Comparison of ENCODE assay signal across 20 cellular contexts in the genomic region with DNA sequence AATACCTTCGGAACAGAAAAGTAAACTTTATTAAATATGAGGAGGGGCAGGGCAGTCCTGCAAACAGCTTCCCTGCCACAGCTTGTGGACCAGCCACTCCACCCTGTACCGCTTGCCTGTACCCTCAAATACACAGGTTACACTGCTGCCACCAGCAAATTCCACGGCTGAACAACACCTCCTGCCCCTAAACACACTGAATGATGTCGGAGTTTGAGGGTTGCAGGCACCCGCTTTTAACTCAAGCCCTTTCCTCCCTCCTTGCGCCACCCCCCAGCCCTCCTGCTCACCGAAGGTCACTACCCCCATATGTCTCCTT. TPM values are rescaled to one million over a fixed set of nuclear protein-coding genes. Genes with fewer than 3 reads are reported as not detected.
DNase-seq lines count a peak whose midpoint lies in the region; ATAC-seq and TF ChIP-seq lines count a peak whose summit lies in the region.
"Had no signal": no experiment of that assay in that cellular context is flagged by ENCODE, and none has a peak within 500 bp of the region (broad histone marks: within the 10 kb centered on the region; RNA-seq: fewer than 3 reads in every experiment).

No MANE protein-coding gene starts in this region.

- no peaks in the 10 kb centered on the region for H3K9me3 Mint-ChIP-seq in activated CD4-positive, alpha-beta T cell treated with anti-CD3 and anti-CD28 coated beads, Interleukin-2, amount 10 ng/mL, durations not matched to agents 24 days and 14 days
- H3K9me3 Mint-ChIP-seq in activated CD4-positive, alpha-beta T cell treated with anti-CD3 and anti-CD28 coated beads for 36 hours (ENCODE audit: low read depth) = no peaks in the 10 kb centered on the region
- peaks cover 0 to 17% (median 2%) of the 10 kb centered on the region in 5 experiments for H3K9me3 Mint-ChIP-seq in brain
- no peaks in the 10 kb centered on the region for H3K9me3 Mint-ChIP-seq in HFFc6
- H3K9me3 Mint-ChIP-seq in endodermal cell = no peaks in the 10 kb centered on the region
- H3K9me3 Mint-ChIP-seq: activated T-cell treated with anti-CD3 and anti-CD28 coated beads, Interleukin-2, amount 50 U/mL, for 72 hours; WTC11 had no signal

- no peak for TF ChIP-seq CTCF in brain (conservative IDR thresholded peaks at IDR 0.05)
- TF ChIP-seq CTCF in upper lobe of left lung (IDR thresholded peaks at IDR 0.05) = no peak
- TF ChIP-seq CTCF in adrenal gland (IDR thresholded peaks at IDR 0.05) = no peak
- no peak for TF ChIP-seq CTCF in HFFc6 (IDR thresholded peaks at IDR 0.05)
- TF ChIP-seq CTCF in endodermal cell (conservative IDR thresholded peaks at IDR 0.05) = no peak

- CTCF ChIA-PET in activated CD4-positive, alpha-beta T cell treated with anti-CD3 and anti-CD28 coated beads for 36 hours (lab: Charles Lee) = interaction anchor here (0.8 to 2.1 kb wide), 5 partner anchors 10 to 90 kb away, joined by 3 to 16 read pairs (median 3); no protein-coding TSS in a partner anchor

- no peak for DNase-seq in activated CD4-positive, alpha-beta T cell treated with anti-CD3 and anti-CD28 coated beads, Interleukin-2, amount 10 ng/mL, durations not matched to agents 24 days and 14 days
- DNase-seq in activated CD4-positive, alpha-beta T cell treated with anti-CD3 and anti-CD28 coated beads for 36 hours = no peak
- no peak for DNase-seq in upper lobe of left lung
- no peak for DNase-seq in adrenal gland
- DNase-seq in HFFc6 = no peak
- no peak for DNase-seq in endodermal cell
- DNase-seq: activated T-cell treated with anti-CD3 and anti-CD28 coated beads, Interleukin-2, amount 50 U/mL, for 72 hours; body of pancreas; foreskin melanocyte; MM.1S; NCI-H1436 treated with DMSO at 0.1 percent for 48 hours; T-helper 2 cell had no signal

- intact Hi-C loops in activated CD4-positive, alpha-beta T cell treated with anti-CD3 and anti-CD28 coated beads, Interleukin-2, amount 10 ng/mL, durations not matched to agents 24 days and 14 days (cut with micrococcal nuclease) = loop anchor here (5.0 kb wide), 1 partner anchor 204 kb away; a partner anchor contains a TSS
- intact Hi-C loops in activated CD4-positive, alpha-beta T cell treated with anti-CD3 and anti-CD28 coated beads for 36 hours (cut with DNase I, micrococcal nuclease) = loop anchor here in 1 of 2 experiments (5.0 kb wide), 2 partner anchors 126 to 204 kb away; a partner anchor contains a TSS
- intact Hi-C loops in adrenal gland (cut with DNase I) = no loop called here

- no peaks in the 10 kb centered on the region for H3K36me3 Mint-ChIP-seq in activated CD4-positive, alpha-beta T cell treated with anti-CD3 and anti-CD28 coated beads, Interleukin-2, amount 10 ng/mL, durations not matched to agents 24 days and 14 days (ENCODE audit: low read depth)
- peaks cover 1% of the 10 kb centered on the region for H3K36me3 Mint-ChIP-seq in activated CD4-positive, alpha-beta T cell treated with anti-CD3 and anti-CD28 coated beads for 36 hours (ENCODE audit: low read depth)
- H3K36me3 Mint-ChIP-seq in brain (peaks cover 11% of the 10 kb centered on the region), HFFc6 (ENCODE audit: low read depth) (no peaks in the 10 kb centered on the region), endodermal cell (ENCODE audit: low read depth) (no peaks in the 10 kb centered on the region)
- H3K36me3 Mint-ChIP-seq: activated naive CD8-positive, alpha-beta T cell; WTC11 had no signal

- peaks cover 17% of the 10 kb centered on the region for H3K27me3 Mint-ChIP-seq in activated CD4-positive, alpha-beta T cell treated with anti-CD3 and anti-CD28 coated beads, Interleukin-2, amount 10 ng/mL, durations not matched to agents 24 days and 14 days
- no peaks in the 10 kb centered on the region for H3K27me3 Mint-ChIP-seq in activated CD4-positive, alpha-beta T cell treated with anti-CD3 and anti-CD28 coated beads for 36 hours
- peaks cover 100% of the 10 kb centered on the region for H3K27me3 Mint-ChIP-seq in brain
- peaks cover 22% of the 10 kb centered on the region for H3K27me3 Mint-ChIP-seq in HFFc6 (ENCODE audit: insufficient read depth)
- peaks cover 88% of the 10 kb centered on the region for H3K27me3 Mint-ChIP-seq in endodermal cell (ENCODE audit: insufficient read depth)
- H3K27me3 Mint-ChIP-seq: activated naive CD8-positive, alpha-beta T cell had no signal

- H3K4me1 ChIP-seq in mucosa of rectum (ENCODE audit: control insufficient read depth in 2 of 2, insufficient read depth in 2 of 2, low read length in 2 of 2) = peaks cover 34 to 44% of the 10 kb centered on the region in 2 donors
- peaks cover 53 to 67% (median 61%) of the 10 kb centered on the region in 4 donors for H3K4me1 ChIP-seq in upper lobe of left lung
- H3K4me1 ChIP-seq in adrenal gland (replicated peaks in 1 of 2) = peaks cover 9 to 13% of the 10 kb centered on the region in 2 donors
- no peaks in the 10 kb centered on the region for H3K4me1 ChIP-seq in endodermal cell (ENCODE audit: control insufficient read depth, insufficient read depth, low read length)

- POLR2A ChIA-PET in activated CD4-positive, alpha-beta T cell treated with anti-CD3 and anti-CD28 coated beads for 36 hours (lab: Charles Lee) = no interaction called here

- no peaks in the 10 kb centered on the region for H3K36me3 ChIP-seq in mucosa of rectum (ENCODE audit: control insufficient read depth in 2 of 2, insufficient read depth in 2 of 2, low read length in 2 of 2)
- H3K36me3 ChIP-seq in upper lobe of left lung = peaks cover 0 to 24% (median 2%) of the 10 kb centered on the region in 4 donors
- no peaks in the 10 kb centered on the region for H3K36me3 ChIP-seq in adrenal gland (replicated peaks in 1 of 2)
- H3K36me3 ChIP-seq in endodermal cell (ENCODE audit: control insufficient read depth, insufficient read depth, low read length) = no peaks in the 10 kb centered on the region
- H3K36me3 ChIP-seq: SJSA1 had no signal

- H3K4me3 ChIP-seq in mucosa of rectum (ENCODE audit: low read length in 2 of 2) (no peak overlapping the region), upper lobe of left lung (no peak overlapping the region), adrenal gland (no peak overlapping the region), endodermal cell (ENCODE audit: low read length) (no peak overlapping the region)
- H3K4me3 ChIP-seq: body of pancreas, coronary artery, SJSA1 had no signal

- peak overlapping the region; percentile 55 to 93 for H3K27ac ChIP-seq in mucosa of rectum (ENCODE audit: low read depth in 2 of 2, low read length in 2 of 2)
- H3K27ac ChIP-seq in upper lobe of left lung = peak overlapping the region; percentile 80 to 85 (median 82)
- H3K27ac ChIP-seq in adrenal gland = peak overlapping the region in 1 of 5 donors; percentile 64
- no peak overlapping the region for H3K27ac ChIP-seq in endodermal cell (ENCODE audit: low read depth, low read length)
- H3K27ac ChIP-seq: 22Rv1, SJSA1 had no signal

- peak overlapping the region; percentile 5 for H3K4me3 Mint-ChIP-seq in activated CD4-positive, alpha-beta T cell treated with anti-CD3 and anti-CD28 coated beads, Interleukin-2, amount 10 ng/mL, durations not matched to agents 24 days and 14 days
- H3K4me3 Mint-ChIP-seq in activated CD4-positive, alpha-beta T cell treated with anti-CD3 and anti-CD28 coated beads for 36 hours = no peak overlapping the region
- peak overlapping the region in 3 of 5 experiments; percentile 23 to 91 (median 84) for H3K4me3 Mint-ChIP-seq in brain
- no peak overlapping the region for H3K4me3 Mint-ChIP-seq in HFFc6
- H3K4me3 Mint-ChIP-seq in endodermal cell = no peak overlapping the region

- ATAC-seq in activated CD4-positive, alpha-beta T cell treated with anti-CD3 and anti-CD28 coated beads for 36 hours = no peak
- no peak for ATAC-seq in upper lobe of left lung (ENCODE audit: low FRiP score in 2 of 2)
- ATAC-seq: activated T-cell treated with anti-CD3 and anti-CD28 coated beads, Interleukin-2, amount 50 U/mL, for 72 hours; body of pancreas; WTC11 had no signal

- H3K9me3 ChIP-seq in mucosa of rectum (ENCODE audit: control insufficient read depth in 2 of 2, low read length in 2 of 2) = no peaks in the 10 kb centered on the region
- H3K9me3 ChIP-seq in upper lobe of left lung = no peaks in the 10 kb centered on the region
- H3K9me3 ChIP-seq in adrenal gland (replicated peaks in 1 of 3) = no peaks in the 10 kb centered on the region
- no peaks in the 10 kb centered on the region for H3K9me3 ChIP-seq in endodermal cell (ENCODE audit: control insufficient read depth, low read length)
- H3K9me3 ChIP-seq: body of pancreas, SJSA1 had no signal

- no peak for TF ChIP-seq EP300 in upper lobe of left lung (IDR thresholded peaks at IDR 0.05)

- 60 to 74% methylated on average over 7 of the region's 7 CpGs for WGBS in upper lobe of left lung, 2 donors
- 45 to 62% (median 46%) methylated on average over 7 of the region's 7 CpGs for WGBS in adrenal gland, 4 donors
- WGBS in endodermal cell (ENCODE audit: insufficient coverage in 1 of 2, insufficient read length in 1 of 2), 2 experiments = 89 to 100% methylated on average over 1 to 7 of the region's 7 CpGs

- H3K27me3 ChIP-seq in mucosa of rectum (ENCODE audit: control insufficient read depth in 2 of 2, insufficient read depth in 2 of 2, low read length in 2 of 2) = peaks cover 0 to 3% of the 10 kb centered on the region in 2 donors
- H3K27me3 ChIP-seq in upper lobe of left lung = no peaks in the 10 kb centered on the region
- H3K27me3 ChIP-seq in adrenal gland = peaks cover 65% of the 10 kb centered on the region
- peaks cover 93% of the 10 kb centered on the region for H3K27me3 ChIP-seq in endodermal cell (ENCODE audit: control insufficient read depth, insufficient read depth, low read length, poor library complexity, severe bottlenecking)
- H3K27me3 ChIP-seq: SJSA1 had no signal

- peak overlapping the region in 1 of 2 donors; percentile 36 for H3K9ac ChIP-seq in mucosa of rectum (ENCODE audit: low read depth in 1 of 2, low read length in 2 of 2)
- H3K9ac ChIP-seq in endodermal cell (ENCODE audit: extremely low read depth, low read length, poor library complexity, severe bottlenecking) = no peak overlapping the region

- peaks cover 34% of the 10 kb centered on the region for H3K4me1 Mint-ChIP-seq in activated CD4-positive, alpha-beta T cell treated with anti-CD3 and anti-CD28 coated beads, Interleukin-2, amount 10 ng/mL, durations not matched to agents 24 days and 14 days
- peaks cover 11% of the 10 kb centered on the region for H3K4me1 Mint-ChIP-seq in activated CD4-positive, alpha-beta T cell treated with anti-CD3 and anti-CD28 coated beads for 36 hours
- H3K4me1 Mint-ChIP-seq in brain (peaks cover 31% of the 10 kb centered on the region), HFFc6 (ENCODE audit: low read depth) (peaks cover 40% of the 10 kb centered on the region), endodermal cell (peaks cover 27% of the 10 kb centered on the region)

- peak in 1 of 4 donors; percentile 54 for TF ChIP-seq POLR2A in upper lobe of left lung (IDR thresholded peaks at IDR 0.05)
- TF ChIP-seq POLR2A in adrenal gland (IDR thresholded peaks at IDR 0.05) = no peak

- H3K27ac Mint-ChIP-seq in activated CD4-positive, alpha-beta T cell treated with anti-CD3 and anti-CD28 coated beads, Interleukin-2, amount 10 ng/mL, durations not matched to agents 24 days and 14 days = no peak overlapping the region
- no peak overlapping the region for H3K27ac Mint-ChIP-seq in activated CD4-positive, alpha-beta T cell treated with anti-CD3 and anti-CD28 coated beads for 36 hours
- H3K27ac Mint-ChIP-seq in brain (no peak overlapping the region), HFFc6 (no peak overlapping the region), endodermal cell (no peak overlapping the region)
- H3K27ac Mint-ChIP-seq: activated naive CD8-positive, alpha-beta T cell; activated T-cell treated with anti-CD3 and anti-CD28 coated beads, Interleukin-2, amount 50 U/mL, for 72 hours; WTC11 had no signal

RNA-seq across cellular contexts. Expression of a gene that starts 4.0 kb away (rescaled TPM):
- total RNA-seq in activated CD4-positive, alpha-beta T cell treated with anti-CD3 and anti-CD28 coated beads, Interleukin-2, amount 10 ng/mL, durations not matched to agents 24 days and 14 days = 0.23 TPM in 1 of 2 replicates, not detected in the other
- total RNA-seq in activated CD4-positive, alpha-beta T cell treated with anti-CD3 and anti-CD28 coated beads for 36 hours = not detected
- polyA plus RNA-seq in brain (ENCODE audit: insufficient read depth, low read depth, low replicate concordance) = not detected
- total RNA-seq in upper lobe of left lung = 10 to 100 TPM; 32.5 to 55.3 (median 40.2) TPM
- 1 to 10 TPM in 1 of 8 donors, under 1 TPM in 3, not detected in 4; 0.25 to 1.4 (median 0.48) TPM for total RNA-seq in adrenal gland
- 1 to 10 TPM in 1 of 3 donors, under 1 TPM in 2; 0.29 to 2.4 (median 0.67) TPM for polyA plus RNA-seq in adrenal gland
- total RNA-seq in HFFc6 (2021; fragmentation: NEBNext Ultra II Directional; extraction: Animal tissue kit (Norgen Biotek cat#: 25700)) = under 1 TPM in 1 of 6 experiments, not detected in 5; 0.14 TPM
- total RNA-seq in endodermal cell = 1 to 10 TPM; 1.1 to 3.4 TPM
- polyA plus RNA-seq in endodermal cell (2013, experiment 1 of 2) = not detected
- not detected for polyA plus RNA-seq in endodermal cell (2013, experiment 2 of 2)
- total RNA-seq: SJSA1 had no signal
- polyA plus RNA-seq: BJ had no signal

RNA-seq across cellular contexts. Expression of a gene that starts 8.3 kb away (rescaled TPM):
- total RNA-seq in activated CD4-positive, alpha-beta T cell treated with anti-CD3 and anti-CD28 coated beads, Interleukin-2, amount 10 ng/mL, durations not matched to agents 24 days and 14 days = 4.4 and 5.4 TPM in 2 replicates
- 10 to 100 TPM; 13.5 to 18.1 TPM for total RNA-seq in activated CD4-positive, alpha-beta T cell treated with anti-CD3 and anti-CD28 coated beads for 36 hours
- polyA plus RNA-seq in brain (ENCODE audit: insufficient read depth, low read depth, low replicate concordance) (643 TPM), adrenal gland (10 to 100 TPM in 1 of 3 donors, 1 to 10 TPM in 2; 5.1 to 10.9 (median 9.6) TPM)
- total RNA-seq in upper lobe of left lung (100 to 1,000 TPM in 1 of 6 donors, 10 to 100 TPM in 5; 30.9 to 111 (median 77.6) TPM), adrenal gland (1 to 10 TPM in 6 of 8 donors, not detected in 2; 1.2 to 4.1 (median 3.4) TPM), endodermal cell (1 to 10 TPM; 4.7 to 8.9 TPM)
- total RNA-seq in HFFc6 (2021; fragmentation: NEBNext Ultra II Directional; extraction: Animal tissue kit (Norgen Biotek cat#: 25700)) = 1 to 10 TPM; 3.8 to 6.5 (median 5.4) TPM
- 18.7 TPM for polyA plus RNA-seq in endodermal cell (2013, experiment 1 of 2)
- polyA plus RNA-seq in endodermal cell (2013, experiment 2 of 2) = 21.5 TPM
- total RNA-seq: body of pancreas had no signal

RNA-seq across cellular contexts. Expression of a gene that starts 14.0 kb away (rescaled TPM):
- 0.24 TPM in 1 of 2 replicates, not detected in the other for total RNA-seq in activated CD4-positive, alpha-beta T cell treated with anti-CD3 and anti-CD28 coated beads, Interleukin-2, amount 10 ng/mL, durations not matched to agents 24 days and 14 days
- under 1 TPM; 0.39 to 0.53 TPM for total RNA-seq in activated CD4-positive, alpha-beta T cell treated with anti-CD3 and anti-CD28 coated beads for 36 hours
- polyA plus RNA-seq in brain (ENCODE audit: insufficient read depth, low read depth, low replicate concordance) = 42.0 TPM
- 100 to 1,000 TPM in 4 of 6 donors, 10 to 100 TPM in 2; 39.8 to 177 (median 128) TPM for total RNA-seq in upper lobe of left lung
- 10 to 100 TPM; 10.6 to 36.9 (median 29.3) TPM for total RNA-seq in adrenal gland
- 10 to 100 TPM; 17.1 to 31.2 (median 21.5) TPM for polyA plus RNA-seq in adrenal gland
- under 1 TPM in 3 of 6 experiments, not detected in 3; 0.11 to 0.14 (median 0.12) TPM for total RNA-seq in HFFc6 (2021; fragmentation: NEBNext Ultra II Directional; extraction: Animal tissue kit (Norgen Biotek cat#: 25700))
- under 1 TPM; 0.31 to 0.68 TPM for total RNA-seq in endodermal cell
- 1.4 TPM for polyA plus RNA-seq in endodermal cell (2013, experiment 1 of 2)
- 1.7 TPM for polyA plus RNA-seq in endodermal cell (2013, experiment 2 of 2)

RNA-seq across cellular contexts. Expression of a gene that starts 52.1 kb away (rescaled TPM):
- total RNA-seq in activated CD4-positive, alpha-beta T cell treated with anti-CD3 and anti-CD28 coated beads, Interleukin-2, amount 10 ng/mL, durations not matched to agents 24 days and 14 days = 10.6 TPM in 2 replicates
- total RNA-seq in activated CD4-positive, alpha-beta T cell treated with anti-CD3 and anti-CD28 coated beads for 36 hours = 1 to 10 TPM; 6.9 to 8.6 TPM
- polyA plus RNA-seq in brain (ENCODE audit: insufficient read depth, low read depth, low replicate concordance) (4.5 TPM), adrenal gland (10 to 100 TPM in 2 of 3 donors, 1 to 10 TPM in 1; 7.1 to 16.8 (median 16.2) TPM)
- total RNA-seq in upper lobe of left lung (10 to 100 TPM; 10.5 to 69.1 (median 14.0) TPM), adrenal gland (10 to 100 TPM in 3 of 8 donors, 1 to 10 TPM in 5; 4.4 to 16.2 (median 6.3) TPM), endodermal cell (10 to 100 TPM; 18.3 to 21.3 TPM)
- total RNA-seq in HFFc6 (2021; fragmentation: NEBNext Ultra II Directional; extraction: Animal tissue kit (Norgen Biotek cat#: 25700)) = 1 to 10 TPM; 4.4 to 7.1 (median 5.8) TPM
- 17.1 TPM for polyA plus RNA-seq in endodermal cell (2013, experiment 1 of 2)
- polyA plus RNA-seq in endodermal cell (2013, experiment 2 of 2) = 16.2 TPM

Comparison
In these comparisons a context has a peak if more than half of its experiments do, and no peak if none do; other contexts are left out.
1. H3K4me3 Mint-ChIP-seq: peak in activated CD4-positive, alpha-beta T cell treated with anti-CD3 and anti-CD28 coated beads, Interleukin-2, amount 10 ng/mL, durations not matched to agents 24 days and 14 days (single experiment) and brain (3 of 5); none in activated CD4-positive, alpha-beta T cell treated with anti-CD3 and anti-CD28 coated beads for 36 hours (single experiment), HFFc6 (single experiment) and endodermal cell (single experiment).
2. RNA of a gene that starts 4.0 kb away (total RNA-seq): 32.5 to 55.3 TPM in upper lobe of left lung; 1.1 to 3.4 TPM in endodermal cell, 0.25 to 1.4 TPM in adrenal gland, 0.23 TPM in activated CD4-positive, alpha-beta T cell treated with anti-CD3 and anti-CD28 coated beads, Interleukin-2, amount 10 ng/mL, durations not matched to agents 24 days and 14 days, 0.14 TPM in HFFc6 and not detected in activated CD4-positive, alpha-beta T cell treated with anti-CD3 and anti-CD28 coated beads for 36 hours; every median in the first group is over 4 times any median in the second.